ENCODE assay signal across 1 cellular context in genomic region chr7:99476107-99476506, GRCh38.
A peak's percentile ranks its signal among the peaks of the same experiment; 100 is the strongest.
TF ChIP-seq lines count a peak whose summit lies in the region.

No MANE protein-coding gene starts in this region.

TF ChIP-seq in K562, 482 proteins besides CTCF, POLR2A, EP300 and RAD21:
- TF ChIP-seq NCOA6 (IDR thresholded peaks at IDR 0.05), result no peak
- TF ChIP-seq BRCA1 (IDR thresholded peaks at IDR 0.05), result no peak
- TF ChIP-seq BRCA1 (CRISPR knock-in tag; IDR thresholded peaks at IDR 0.05), result 0 out of 2 replicates have a peak, but pooled peaks have one; percentile 43
